In the genomic region with DNA sequence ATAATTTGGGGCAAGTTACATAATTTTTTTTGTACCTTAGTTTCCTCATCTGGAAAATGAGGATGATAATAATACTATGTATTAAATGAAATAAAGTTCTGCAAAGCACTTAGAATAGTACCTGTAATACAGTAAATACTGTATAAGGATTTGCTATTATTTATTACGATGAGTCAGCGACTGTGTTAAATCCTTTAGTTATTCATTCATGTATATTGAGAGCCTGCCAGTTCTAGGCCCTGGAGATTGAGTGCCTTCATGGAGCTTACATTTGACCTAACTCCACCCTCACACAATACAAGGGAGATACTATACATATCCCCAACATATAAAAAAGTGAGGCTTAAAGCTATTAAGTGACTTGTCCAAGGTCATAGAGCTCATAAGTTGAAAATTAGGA, we compare ENCODE assay signal across 1 cellular context.
TF ChIP-seq lines count a peak whose summit lies in the region.

No MANE protein-coding gene starts in this region.

TF ChIP-seq in A549, 52 proteins besides CTCF, POLR2A, EP300 and RAD21 (continued from another document):
- TF ChIP-seq MAFK (IDR thresholded peaks at IDR 0.05; ENCODE audit: partially characterized antibody), result peak; percentile 68
